1 cellular context compared by ENCODE assay signal in the genomic region with DNA sequence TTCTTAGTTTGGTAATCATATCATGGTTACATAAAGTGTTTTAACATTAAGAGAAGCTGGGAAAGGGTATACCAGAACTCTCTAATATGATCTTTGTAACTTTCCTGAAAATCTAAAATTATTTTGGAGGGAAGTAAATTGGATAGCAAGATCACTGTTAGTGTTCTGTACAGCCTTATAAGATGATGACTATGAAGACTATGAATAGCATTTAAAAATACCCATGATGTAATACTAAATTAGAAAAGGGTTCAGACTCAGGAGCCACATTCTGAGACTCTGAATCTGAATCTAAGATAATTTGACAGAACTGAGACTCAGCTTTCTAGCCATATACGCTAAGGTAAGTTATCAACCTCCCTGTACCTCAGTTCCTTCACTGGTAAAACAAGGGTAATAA.
TF ChIP-seq lines count a peak whose summit lies in the region.

No MANE protein-coding gene starts in this region.

TF ChIP-seq in WTC11, 78 proteins besides CTCF, POLR2A, EP300 and RAD21:
- TF ChIP-seq, protein P1, sequence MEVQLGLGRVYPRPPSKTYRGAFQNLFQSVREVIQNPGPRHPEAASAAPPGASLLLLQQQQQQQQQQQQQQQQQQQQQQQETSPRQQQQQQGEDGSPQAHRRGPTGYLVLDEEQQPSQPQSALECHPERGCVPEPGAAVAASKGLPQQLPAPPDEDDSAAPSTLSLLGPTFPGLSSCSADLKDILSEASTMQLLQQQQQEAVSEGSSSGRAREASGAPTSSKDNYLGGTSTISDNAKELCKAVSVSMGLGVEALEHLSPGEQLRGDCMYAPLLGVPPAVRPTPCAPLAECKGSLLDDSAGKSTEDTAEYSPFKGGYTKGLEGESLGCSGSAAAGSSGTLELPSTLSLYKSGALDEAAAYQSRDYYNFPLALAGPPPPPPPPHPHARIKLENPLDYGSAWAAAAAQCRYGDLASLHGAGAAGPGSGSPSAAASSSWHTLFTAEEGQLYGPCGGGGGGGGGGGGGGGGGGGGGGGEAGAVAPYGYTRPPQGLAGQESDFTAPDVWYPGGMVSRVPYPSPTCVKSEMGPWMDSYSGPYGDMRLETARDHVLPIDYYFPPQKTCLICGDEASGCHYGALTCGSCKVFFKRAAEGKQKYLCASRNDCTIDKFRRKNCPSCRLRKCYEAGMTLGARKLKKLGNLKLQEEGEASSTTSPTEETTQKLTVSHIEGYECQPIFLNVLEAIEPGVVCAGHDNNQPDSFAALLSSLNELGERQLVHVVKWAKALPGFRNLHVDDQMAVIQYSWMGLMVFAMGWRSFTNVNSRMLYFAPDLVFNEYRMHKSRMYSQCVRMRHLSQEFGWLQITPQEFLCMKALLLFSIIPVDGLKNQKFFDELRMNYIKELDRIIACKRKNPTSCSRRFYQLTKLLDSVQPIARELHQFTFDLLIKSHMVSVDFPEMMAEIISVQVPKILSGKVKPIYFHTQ (CRISPR knock-in tag; IDR thresholded peaks at IDR 0.05), result no peak
- TF ChIP-seq RORB (CRISPR knock-in tag; IDR thresholded peaks at IDR 0.05) (no peak), SOX15 (CRISPR knock-in tag; IDR thresholded peaks at IDR 0.05) (no peak), SMAD4 (CRISPR knock-in tag; IDR thresholded peaks at IDR 0.05) (no peak), CREM (CRISPR knock-in tag; IDR thresholded peaks at IDR 0.05) (no peak), HMGA2 (CRISPR knock-in tag; IDR thresholded peaks at IDR 0.05) (no peak), ZNF263 (CRISPR knock-in tag; IDR thresholded peaks at IDR 0.05; ENCODE audit: low read depth) (no peak), EMX1 (CRISPR knock-in tag; IDR thresholded peaks at IDR 0.05) (no peak), CREB1 (CRISPR knock-in tag; IDR thresholded peaks at IDR 0.05) (no peak), GRHL2 (CRISPR knock-in tag; IDR thresholded peaks at IDR 0.05; ENCODE audit: insufficient replicate concordance, severe bottlenecking) (no peak)
- TF ChIP-seq, protein P2, sequence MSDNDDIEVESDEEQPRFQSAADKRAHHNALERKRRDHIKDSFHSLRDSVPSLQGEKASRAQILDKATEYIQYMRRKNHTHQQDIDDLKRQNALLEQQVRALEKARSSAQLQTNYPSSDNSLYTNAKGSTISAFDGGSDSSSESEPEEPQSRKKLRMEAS (CRISPR knock-in tag; IDR thresholded peaks at IDR 0.05), result no peak
- TF ChIP-seq, protein P3, sequence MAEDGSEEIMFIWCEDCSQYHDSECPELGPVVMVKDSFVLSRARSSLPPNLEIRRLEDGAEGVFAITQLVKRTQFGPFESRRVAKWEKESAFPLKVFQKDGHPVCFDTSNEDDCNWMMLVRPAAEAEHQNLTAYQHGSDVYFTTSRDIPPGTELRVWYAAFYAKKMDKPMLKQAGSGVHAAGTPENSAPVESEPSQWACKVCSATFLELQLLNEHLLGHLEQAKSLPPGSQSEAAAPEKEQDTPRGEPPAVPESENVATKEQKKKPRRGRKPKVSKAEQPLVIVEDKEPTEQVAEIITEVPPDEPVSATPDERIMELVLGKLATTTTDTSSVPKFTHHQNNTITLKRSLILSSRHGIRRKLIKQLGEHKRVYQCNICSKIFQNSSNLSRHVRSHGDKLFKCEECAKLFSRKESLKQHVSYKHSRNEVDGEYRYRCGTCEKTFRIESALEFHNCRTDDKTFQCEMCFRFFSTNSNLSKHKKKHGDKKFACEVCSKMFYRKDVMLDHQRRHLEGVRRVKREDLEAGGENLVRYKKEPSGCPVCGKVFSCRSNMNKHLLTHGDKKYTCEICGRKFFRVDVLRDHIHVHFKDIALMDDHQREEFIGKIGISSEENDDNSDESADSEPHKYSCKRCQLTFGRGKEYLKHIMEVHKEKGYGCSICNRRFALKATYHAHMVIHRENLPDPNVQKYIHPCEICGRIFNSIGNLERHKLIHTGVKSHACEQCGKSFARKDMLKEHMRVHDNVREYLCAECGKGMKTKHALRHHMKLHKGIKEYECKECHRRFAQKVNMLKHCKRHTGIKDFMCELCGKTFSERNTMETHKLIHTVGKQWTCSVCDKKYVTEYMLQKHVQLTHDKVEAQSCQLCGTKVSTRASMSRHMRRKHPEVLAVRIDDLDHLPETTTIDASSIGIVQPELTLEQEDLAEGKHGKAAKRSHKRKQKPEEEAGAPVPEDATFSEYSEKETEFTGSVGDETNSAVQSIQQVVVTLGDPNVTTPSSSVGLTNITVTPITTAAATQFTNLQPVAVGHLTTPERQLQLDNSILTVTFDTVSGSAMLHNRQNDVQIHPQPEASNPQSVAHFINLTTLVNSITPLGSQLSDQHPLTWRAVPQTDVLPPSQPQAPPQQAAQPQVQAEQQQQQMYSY (CRISPR knock-in tag; IDR thresholded peaks at IDR 0.05), result no peak
- TF ChIP-seq, protein P4, sequence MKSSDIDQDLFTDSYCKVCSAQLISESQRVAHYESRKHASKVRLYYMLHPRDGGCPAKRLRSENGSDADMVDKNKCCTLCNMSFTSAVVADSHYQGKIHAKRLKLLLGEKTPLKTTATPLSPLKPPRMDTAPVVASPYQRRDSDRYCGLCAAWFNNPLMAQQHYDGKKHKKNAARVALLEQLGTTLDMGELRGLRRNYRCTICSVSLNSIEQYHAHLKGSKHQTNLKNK (CRISPR knock-in tag; IDR thresholded peaks at IDR 0.05), result no peak
- TF ChIP-seq, protein P5, sequence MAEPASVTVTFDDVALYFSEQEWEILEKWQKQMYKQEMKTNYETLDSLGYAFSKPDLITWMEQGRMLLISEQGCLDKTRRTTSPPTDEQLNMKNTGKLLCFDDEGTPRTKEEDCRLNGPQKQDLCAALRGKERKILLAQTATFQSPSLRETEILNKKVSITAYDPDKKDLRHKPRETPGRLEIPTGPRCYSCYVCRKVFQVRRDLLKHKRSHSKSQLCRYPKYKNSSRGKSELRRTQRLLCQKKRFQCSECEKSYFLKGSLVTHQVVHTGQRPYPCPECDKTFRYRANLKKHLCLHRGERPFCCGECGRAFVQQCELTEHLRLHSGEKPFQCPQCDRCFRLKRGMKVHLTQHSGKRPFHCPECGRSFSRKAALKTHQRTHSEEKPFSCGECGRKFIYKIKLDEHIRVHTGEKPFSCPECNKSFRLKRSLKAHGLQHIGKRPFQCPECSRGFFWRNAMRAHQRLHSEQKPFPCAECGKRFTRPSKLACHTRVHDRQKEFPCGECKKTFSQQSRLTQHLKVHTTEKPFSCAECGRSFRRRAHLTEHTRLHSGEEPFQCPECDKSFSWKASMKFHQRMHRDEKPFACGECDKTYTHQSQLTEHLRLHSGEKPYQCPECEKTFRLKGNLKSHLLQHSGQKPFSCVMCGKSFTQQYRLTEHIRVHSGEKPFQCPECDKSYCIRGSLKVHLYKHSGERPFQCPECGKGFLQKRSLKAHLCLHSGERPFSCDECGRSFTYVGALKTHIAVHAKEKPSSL (CRISPR knock-in tag; conservative IDR thresholded peaks at IDR 0.05), result no peak
